In the genomic region with DNA sequence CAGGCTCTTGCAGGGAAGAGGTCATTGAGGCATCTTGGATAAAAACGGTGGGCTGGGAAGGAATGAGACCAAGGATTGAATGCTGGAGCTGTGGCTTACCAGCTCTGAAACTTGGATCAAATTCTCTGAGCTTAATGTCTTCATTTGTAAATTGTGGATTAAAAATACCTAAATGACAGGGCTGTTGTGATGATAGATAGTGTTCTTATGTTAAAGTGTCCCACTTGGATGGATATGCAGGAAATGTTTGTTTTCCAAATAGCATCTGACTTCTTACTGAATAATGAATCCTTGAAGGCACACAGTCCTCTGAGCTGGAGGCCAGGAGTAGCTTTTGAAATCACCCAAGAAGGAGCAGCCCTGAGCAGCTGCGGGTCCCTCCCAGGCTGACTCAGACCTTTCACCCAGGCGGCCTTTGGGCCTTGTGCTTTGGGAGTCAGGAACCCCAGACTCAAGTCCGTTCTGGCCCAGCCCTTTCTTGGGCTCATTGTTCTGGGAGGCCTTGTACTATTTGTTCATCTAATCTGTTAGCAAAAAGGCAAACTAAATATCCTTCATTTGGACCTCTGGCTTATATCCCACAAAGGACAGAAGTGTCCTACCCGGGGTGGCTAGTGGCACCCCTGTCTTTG, we compare ENCODE assay signal across 16 cellular contexts.
DNase-seq lines count a peak whose midpoint lies in the region; TF ChIP-seq lines count a peak whose summit lies in the region.
"Had no signal": no experiment of that assay in that cellular context is flagged by ENCODE, and none has a peak within 500 bp of the region (broad histone marks: within the 10 kb centered on the region; RNA-seq: fewer than 3 reads in every experiment).

No MANE protein-coding gene starts in this region.

- TF ChIP-seq CTCF in breast epithelium (IDR thresholded peaks at IDR 0.05) (no peak), hepatocyte (IDR thresholded peaks at IDR 0.05; ENCODE audit: poor library complexity) (no peak), sigmoid colon (IDR thresholded peaks at IDR 0.05) (no peak), osteocyte (IDR thresholded peaks at IDR 0.05) (no peak)

- intact Hi-C loops in breast epithelium (cut with DNase I; ENCODE audit: low total_unique reads) (no loop called here), sigmoid colon (cut with DNase I) (no loop called here)

- no peak for TF ChIP-seq EP300 in sigmoid colon (IDR thresholded peaks at IDR 0.05)

- no peak overlapping the region for H3K27ac Mint-ChIP-seq in osteocyte (ENCODE audit: unreplicated experiment)

- H2AFZ ChIP-seq in hepatocyte = peak overlapping the region; percentile 29

- no peaks in the 10 kb centered on the region for H4K20me1 ChIP-seq in hepatocyte (ENCODE audit: insufficient read depth, poor library complexity, severe bottlenecking)

- peaks cover 10% of the 10 kb centered on the region for H3K4me1 ChIP-seq in HAP-1
- H3K4me1 ChIP-seq in breast epithelium = no peaks in the 10 kb centered on the region
- peaks cover 51% of the 10 kb centered on the region for H3K4me1 ChIP-seq in hepatocyte (ENCODE audit: insufficient read depth)
- H3K4me1 ChIP-seq in sigmoid colon = peaks cover 0 to 30% (median 19%) of the 10 kb centered on the region in 4 donors
- H3K4me1 ChIP-seq: vagina had no signal

- no peaks in the 10 kb centered on the region for H3K79me2 ChIP-seq in hepatocyte

- H3K9me3 ChIP-seq in HAP-1 = no peaks in the 10 kb centered on the region
- no peaks in the 10 kb centered on the region for H3K9me3 ChIP-seq in breast epithelium
- H3K9me3 ChIP-seq in hepatocyte (ENCODE audit: low read depth) = no peaks in the 10 kb centered on the region
- H3K9me3 ChIP-seq in sigmoid colon = no peaks in the 10 kb centered on the region
- H3K9me3 ChIP-seq: ascending aorta, vagina had no signal

- peaks cover 5% of the 10 kb centered on the region for H3K4me1 Mint-ChIP-seq in osteocyte (ENCODE audit: unreplicated experiment)

- no peak overlapping the region for H3K4me3 ChIP-seq in HAP-1
- no peak overlapping the region for H3K4me3 ChIP-seq in breast epithelium
- no peak overlapping the region for H3K4me3 ChIP-seq in hepatocyte
- no peak overlapping the region for H3K4me3 ChIP-seq in sigmoid colon
- H3K4me3 ChIP-seq: ascending aorta, dorsolateral prefrontal cortex, skin epidermis, vagina had no signal

- WGBS in hepatocyte (ENCODE audit: low lambda C conversion rate, missing lambda C conversion rate) = 43% methylated on average over 5 of the region's 5 CpGs
- 29 to 56% methylated on average over 5 of the region's 5 CpGs for WGBS in sigmoid colon, 2 donors

- TF ChIP-seq POLR2A in breast epithelium (IDR thresholded peaks at IDR 0.05) = no peak
- no peak for TF ChIP-seq POLR2A in sigmoid colon (IDR thresholded peaks at IDR 0.05)

- no peaks in the 10 kb centered on the region for H3K27me3 Mint-ChIP-seq in osteocyte (ENCODE audit: unreplicated experiment)

- H3K27me3 ChIP-seq in HAP-1 (ENCODE audit: low read depth) (no peaks in the 10 kb centered on the region), breast epithelium (no peaks in the 10 kb centered on the region), hepatocyte (no peaks in the 10 kb centered on the region), sigmoid colon (no peaks in the 10 kb centered on the region)
- H3K27me3 ChIP-seq: ascending aorta, dorsolateral prefrontal cortex, vagina had no signal

- DNase-seq in HAP-1 (ENCODE audit: low spot score in 2 of 2) (peak; percentile 11 to 17), breast epithelium (ENCODE audit: low spot score in 2 of 2) (peak in 1 of 2 donors; percentile 29), hepatocyte (ENCODE audit: low spot score) (peak; percentile 70), sigmoid colon (peak; percentile 72), retina (no peak), osteocyte (ENCODE audit: extremely low spot score, unreplicated experiment) (no peak), H4 (ENCODE audit: low spot score) (no peak)
- DNase-seq in stimulated activated naive CD4-positive, alpha-beta T cell treated with Interleukin-2 at 50 U/mL for 16 hours (lab: John Stamatoyannopoulos, UW) = no peak
- DNase-seq: AML-193, dorsolateral prefrontal cortex, NCI-H1417 treated with DMSO at 0.1 percent for 48 hours, SHP77 treated with DMSO at 0.1 percent for 48 hours had no signal

- H3K9me2 ChIP-seq in hepatocyte (replicated peaks; ENCODE audit: insufficient read depth) = no peaks in the 10 kb centered on the region

- H3K9me3 Mint-ChIP-seq in osteocyte (ENCODE audit: unreplicated experiment) = no peaks in the 10 kb centered on the region
- H3K9me3 Mint-ChIP-seq: stimulated activated effector memory CD8-positive, alpha-beta T cell treated with anti-CD3 and anti-CD28 coated beads, Interleukin-12 subunit alpha, Interleukin-12 subunit beta, amount 100 ng/mL, for 72 hours had no signal

- no peak overlapping the region for H3K4me3 Mint-ChIP-seq in osteocyte (ENCODE audit: unreplicated experiment)
- H3K4me3 Mint-ChIP-seq: stimulated activated effector memory CD8-positive, alpha-beta T cell treated with anti-CD3 and anti-CD28 coated beads, Interleukin-12 subunit alpha, Interleukin-12 subunit beta, amount 100 ng/mL, for 72 hours had no signal

- H3K36me3 Mint-ChIP-seq in osteocyte (ENCODE audit: unreplicated experiment) = no peaks in the 10 kb centered on the region
- H3K36me3 Mint-ChIP-seq: stimulated activated effector memory CD8-positive, alpha-beta T cell treated with anti-CD3 and anti-CD28 coated beads, Interleukin-12 subunit alpha, Interleukin-12 subunit beta, amount 100 ng/mL, for 72 hours had no signal

- H3K27ac ChIP-seq in breast epithelium (peak overlapping the region; percentile 62 to 77), hepatocyte (peak overlapping the region; percentile 93), sigmoid colon (peak overlapping the region in 3 of 4 donors; percentile 6 to 40 (median 29))
- H3K27ac ChIP-seq: dorsolateral prefrontal cortex, skin epidermis, vagina had no signal

- H3K4me2 ChIP-seq in hepatocyte = no peak overlapping the region

- in situ Hi-C loops in HAP-1 (cut with MboI; ENCODE audit: low sequenced_read_pairs) = no loop called here

- H3K36me3 ChIP-seq in HAP-1 (replicated peaks) (no peaks in the 10 kb centered on the region), breast epithelium (no peaks in the 10 kb centered on the region), hepatocyte (replicated peaks; ENCODE audit: insufficient read depth, low read depth) (no peaks in the 10 kb centered on the region), sigmoid colon (no peaks in the 10 kb centered on the region)
- H3K36me3 ChIP-seq: ascending aorta, vagina had no signal

Comparison
In these comparisons a context has a peak if more than half of its experiments do, and no peak if none do; other contexts are left out.
1. DNase-seq: peak in HAP-1 (2 of 2), hepatocyte (single experiment) and sigmoid colon (single experiment); none in retina (single experiment), stimulated activated naive CD4-positive, alpha-beta T cell treated with Interleukin-2 at 50 U/mL for 16 hours (single experiment), osteocyte (single experiment) and H4 (single experiment).
2. H3K27ac ChIP-seq: peak in every context shown above with its lines; median percentile 93 in hepatocyte; 70 in breast epithelium; 29 in sigmoid colon.